1 cellular context compared by ENCODE assay signal in the genomic region with DNA sequence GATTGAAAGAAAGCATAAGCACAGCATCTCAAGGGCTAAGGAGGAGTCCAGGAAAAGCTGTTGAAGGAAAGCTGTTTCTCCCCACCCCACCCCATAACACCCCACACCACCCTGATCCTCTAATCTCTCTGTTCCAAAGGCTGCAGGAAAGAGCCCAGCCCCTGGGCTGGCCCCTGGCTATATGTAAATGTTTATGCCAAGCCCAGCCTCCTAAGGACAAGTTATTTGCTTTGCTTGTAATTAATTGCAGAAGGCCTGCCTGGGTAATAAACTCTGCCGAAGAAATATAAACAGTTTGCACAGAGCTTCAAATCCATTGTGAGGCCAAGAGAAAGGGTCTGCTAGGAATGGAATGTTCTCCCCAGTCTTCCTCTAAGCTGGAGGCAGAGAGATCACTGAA.
TF ChIP-seq lines count a peak whose summit lies in the region.

No MANE protein-coding gene starts in this region.

TF ChIP-seq in IMR-90, 13 proteins besides CTCF, POLR2A, EP300 and RAD21:
- TF ChIP-seq, protein P1, sequence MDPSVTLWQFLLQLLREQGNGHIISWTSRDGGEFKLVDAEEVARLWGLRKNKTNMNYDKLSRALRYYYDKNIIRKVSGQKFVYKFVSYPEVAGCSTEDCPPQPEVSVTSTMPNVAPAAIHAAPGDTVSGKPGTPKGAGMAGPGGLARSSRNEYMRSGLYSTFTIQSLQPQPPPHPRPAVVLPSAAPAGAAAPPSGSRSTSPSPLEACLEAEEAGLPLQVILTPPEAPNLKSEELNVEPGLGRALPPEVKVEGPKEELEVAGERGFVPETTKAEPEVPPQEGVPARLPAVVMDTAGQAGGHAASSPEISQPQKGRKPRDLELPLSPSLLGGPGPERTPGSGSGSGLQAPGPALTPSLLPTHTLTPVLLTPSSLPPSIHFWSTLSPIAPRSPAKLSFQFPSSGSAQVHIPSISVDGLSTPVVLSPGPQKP (IDR thresholded peaks at IDR 0.05; ENCODE audit: borderline replicate concordance, low read depth, low read length) = no peak
- TF ChIP-seq BHLHE40 (IDR thresholded peaks at IDR 0.05; ENCODE audit: low read depth, low read length) = no peak
- TF ChIP-seq, protein P2, sequence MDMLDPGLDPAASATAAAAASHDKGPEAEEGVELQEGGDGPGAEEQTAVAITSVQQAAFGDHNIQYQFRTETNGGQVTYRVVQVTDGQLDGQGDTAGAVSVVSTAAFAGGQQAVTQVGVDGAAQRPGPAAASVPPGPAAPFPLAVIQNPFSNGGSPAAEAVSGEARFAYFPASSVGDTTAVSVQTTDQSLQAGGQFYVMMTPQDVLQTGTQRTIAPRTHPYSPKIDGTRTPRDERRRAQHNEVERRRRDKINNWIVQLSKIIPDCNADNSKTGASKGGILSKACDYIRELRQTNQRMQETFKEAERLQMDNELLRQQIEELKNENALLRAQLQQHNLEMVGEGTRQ (IDR thresholded peaks at IDR 0.05; ENCODE audit: low read depth, low read length) = no peak
- no peak for TF ChIP-seq CEBPB (IDR thresholded peaks at IDR 0.05; ENCODE audit: low read depth, low read length)
- no peak for TF ChIP-seq MXI1 (IDR thresholded peaks at IDR 0.05; ENCODE audit: borderline replicate concordance, low read depth, low read length)
- TF ChIP-seq MAZ (IDR thresholded peaks at IDR 0.05; ENCODE audit: borderline replicate concordance, low read depth, low read length) = no peak
- no peak for TF ChIP-seq MAFK (IDR thresholded peaks at IDR 0.05; ENCODE audit: low read depth, low read length)
- TF ChIP-seq RCOR1 (IDR thresholded peaks at IDR 0.05; ENCODE audit: insufficient replicate concordance, low read length) = no peak
- no peak for TF ChIP-seq RFX5 (IDR thresholded peaks at IDR 0.05; ENCODE audit: low read depth, low read length)
